Comparison of ENCODE assay signal across 1 cellular context in the genomic region with DNA sequence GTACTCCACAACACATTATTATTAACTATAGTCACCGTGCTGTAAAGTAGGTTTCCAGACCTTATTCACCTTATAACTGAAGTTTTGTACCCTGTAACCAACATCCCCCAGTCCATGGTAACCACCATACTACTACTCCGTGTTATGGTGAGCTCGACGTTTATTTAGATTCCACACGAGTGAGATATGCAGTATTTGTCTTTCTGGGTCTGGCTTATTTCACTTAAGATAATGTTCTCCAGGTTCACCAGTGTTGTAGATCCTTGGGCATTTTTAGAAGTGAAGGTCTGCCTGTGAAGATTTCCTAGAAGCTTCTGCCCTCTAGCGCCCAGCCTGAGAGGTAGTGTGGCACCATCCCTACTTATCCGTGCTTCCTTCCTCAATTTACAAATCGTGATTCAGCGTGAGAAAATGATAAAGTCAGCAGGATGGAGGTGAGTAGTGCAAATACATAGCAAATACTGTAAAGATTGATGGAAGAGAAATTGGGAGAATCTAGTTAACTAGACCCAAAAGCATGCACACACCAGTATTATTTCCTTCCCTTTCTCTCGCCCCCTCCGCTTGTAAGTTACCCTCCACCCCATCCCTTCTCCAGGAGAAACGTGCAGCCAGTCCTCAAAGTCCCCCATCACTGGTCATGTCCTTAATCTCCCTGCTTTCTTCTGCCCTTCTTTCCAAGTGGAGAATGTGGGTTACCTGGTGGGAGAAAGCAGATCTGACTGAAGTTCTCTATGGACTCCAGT.
TF ChIP-seq lines count a peak whose summit lies in the region.

No MANE protein-coding gene starts in this region.

TF ChIP-seq in HEK293, 187 proteins besides CTCF, POLR2A, EP300 and RAD21 (continued from another document):
- TF ChIP-seq, protein P1, sequence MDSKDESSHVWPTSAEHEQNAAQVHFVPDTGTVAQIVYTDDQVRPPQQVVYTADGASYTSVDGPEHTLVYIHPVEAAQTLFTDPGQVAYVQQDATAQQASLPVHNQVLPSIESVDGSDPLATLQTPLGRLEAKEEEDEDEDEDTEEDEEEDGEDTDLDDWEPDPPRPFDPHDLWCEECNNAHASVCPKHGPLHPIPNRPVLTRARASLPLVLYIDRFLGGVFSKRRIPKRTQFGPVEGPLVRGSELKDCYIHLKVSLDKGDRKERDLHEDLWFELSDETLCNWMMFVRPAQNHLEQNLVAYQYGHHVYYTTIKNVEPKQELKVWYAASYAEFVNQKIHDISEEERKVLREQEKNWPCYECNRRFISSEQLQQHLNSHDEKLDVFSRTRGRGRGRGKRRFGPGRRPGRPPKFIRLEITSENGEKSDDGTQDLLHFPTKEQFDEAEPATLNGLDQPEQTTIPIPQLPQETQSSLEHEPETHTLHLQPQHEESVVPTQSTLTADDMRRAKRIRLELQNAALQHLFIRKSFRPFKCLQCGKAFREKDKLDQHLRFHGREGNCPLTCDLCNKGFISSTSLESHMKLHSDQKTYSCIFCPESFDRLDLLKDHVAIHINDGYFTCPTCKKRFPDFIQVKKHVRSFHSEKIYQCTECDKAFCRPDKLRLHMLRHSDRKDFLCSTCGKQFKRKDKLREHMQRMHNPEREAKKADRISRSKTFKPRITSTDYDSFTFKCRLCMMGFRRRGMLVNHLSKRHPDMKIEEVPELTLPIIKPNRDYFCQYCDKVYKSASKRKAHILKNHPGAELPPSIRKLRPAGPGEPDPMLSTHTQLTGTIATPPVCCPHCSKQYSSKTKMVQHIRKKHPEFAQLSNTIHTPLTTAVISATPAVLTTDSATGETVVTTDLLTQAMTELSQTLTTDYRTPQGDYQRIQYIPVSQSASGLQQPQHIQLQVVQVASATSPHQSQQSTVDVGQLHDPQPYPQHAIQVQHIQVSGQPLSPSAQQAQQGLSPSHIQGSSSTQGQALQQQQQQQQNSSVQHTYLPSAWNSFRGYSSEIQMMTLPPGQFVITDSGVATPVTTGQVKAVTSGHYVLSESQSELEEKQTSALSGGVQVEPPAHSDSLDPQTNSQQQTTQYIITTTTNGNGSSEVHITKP (tag by site-specific recombination; IDR thresholded peaks at IDR 0.05) = no peak
